10 cellular contexts compared by ENCODE assay signal in genomic region chr22:23036684-23037428, GRCh38. TPM values are rescaled to one million over a fixed set of nuclear protein-coding genes. Genes with fewer than 3 reads are reported as not detected.
DNase-seq lines count a peak whose midpoint lies in the region; ATAC-seq and TF ChIP-seq lines count a peak whose summit lies in the region.
"Had no signal": no experiment of that assay in that cellular context is flagged by ENCODE, and none has a peak within 500 bp of the region (broad histone marks: within the 10 kb centered on the region; RNA-seq: fewer than 3 reads in every experiment).

No MANE protein-coding gene starts in this region.

- H3K36me3 ChIP-seq in DND-41 (ENCODE audit: insufficient read depth, low read length) (no peaks in the 10 kb centered on the region), Karpas-422 (ENCODE audit: insufficient read depth, low read length) (no peaks in the 10 kb centered on the region), neuronal stem cell (replicated peaks in 1 of 2; ENCODE audit: control insufficient read depth in 2 of 2, insufficient read depth in 2 of 2, low read length in 2 of 2) (no peaks in the 10 kb centered on the region)

- peak overlapping the region; percentile 3 for H3K23ac ChIP-seq in neuronal stem cell (ENCODE audit: low read depth, low read length, poor library complexity)

- H3K79me2 ChIP-seq in DND-41 (ENCODE audit: insufficient read depth, low read length) (no peaks in the 10 kb centered on the region), Karpas-422 (ENCODE audit: low read length) (peaks cover 20% of the 10 kb centered on the region)

- H2BK5ac ChIP-seq in neuronal stem cell (ENCODE audit: low read length): no peak overlapping the region

- H2BK15ac ChIP-seq in neuronal stem cell (ENCODE audit: low read length): no peak overlapping the region

- TF ChIP-seq CTCF in DND-41 (IDR thresholded peaks at IDR 0.05; ENCODE audit: borderline replicate concordance, extremely low read depth, low read length, poor library complexity, severe bottlenecking): no peak

- no peak overlapping the region for H2BK12ac ChIP-seq in neuronal stem cell (ENCODE audit: low read length)

- no peaks in the 10 kb centered on the region for H3K9me2 ChIP-seq in Karpas-422 (replicated peaks; ENCODE audit: insufficient read depth, low read length)

- WGBS in neuronal stem cell (ENCODE audit: extremely low coverage in 2 of 2, insufficient read length in 2 of 2, insufficient replicate concordance in 1 of 2), 2 donors: no CpG with 5 or more reads among the region's 6 CpGs

- no peaks in the 10 kb centered on the region for H3K27me3 ChIP-seq in DND-41 (ENCODE audit: insufficient read depth, low read length, poor library complexity)
- no peaks in the 10 kb centered on the region for H3K27me3 ChIP-seq in Karpas-422 (ENCODE audit: low read length)
- peaks cover 0 to 4% (median 0%) of the 10 kb centered on the region in 3 experiments for H3K27me3 ChIP-seq in neuronal stem cell (ENCODE audit: control insufficient read depth in 3 of 3, insufficient read depth in 3 of 3, low read depth in 1 of 3, low read length in 3 of 3)

- H3K9ac ChIP-seq in DND-41 (ENCODE audit: low read depth, low read length) (peak overlapping the region; percentile 0; the same call in 1 of the 2 replicates), Karpas-422 (ENCODE audit: low read length) (peak overlapping the region; percentile 32; the same call in 1 of the 2 replicates), neuronal stem cell (ENCODE audit: low read depth, low read length, poor library complexity) (no peak overlapping the region)

- peak; percentile 58 for ATAC-seq in DND-41 (ENCODE audit: insufficient read depth, low read depth)

- H3K4me3 ChIP-seq in DND-41 (ENCODE audit: low read depth in 1 of 2, low read length in 2 of 2) (no peak overlapping the region), Karpas-422 (ENCODE audit: low read length) (no peak overlapping the region), neuronal stem cell (ENCODE audit: low read length in 2 of 2) (peak overlapping the region in 1 of 2 donors; percentile 52)

- H2AFZ ChIP-seq in DND-41 (ENCODE audit: low read depth, low read length): peak overlapping the region; percentile 30; the same call in 1 of the 2 replicates
- H2AFZ ChIP-seq in Karpas-422 (ENCODE audit: low read length): peak overlapping the region; percentile 9; the same call in 1 of the 2 replicates
- H2AFZ ChIP-seq in neuronal stem cell (ENCODE audit: low read length): no peak overlapping the region

- H3K9me3 ChIP-seq in DND-41 (ENCODE audit: insufficient read depth, low read length, severe bottlenecking): no peaks in the 10 kb centered on the region
- no peaks in the 10 kb centered on the region for H3K9me3 ChIP-seq in Karpas-422 (ENCODE audit: low read length)
- no peaks in the 10 kb centered on the region for H3K9me3 ChIP-seq in neuronal stem cell (replicated peaks in 1 of 2; ENCODE audit: control insufficient read depth in 2 of 2, insufficient read depth in 1 of 2, low read depth in 1 of 2, low read length in 2 of 2)

- no peak overlapping the region for H3K4ac ChIP-seq in neuronal stem cell (ENCODE audit: low read length)

- H3K4me1 ChIP-seq in DND-41 (ENCODE audit: insufficient read depth, low read length) (peaks cover 33% of the 10 kb centered on the region), Karpas-422 (ENCODE audit: low read length) (peaks cover 65% of the 10 kb centered on the region), neuronal stem cell (ENCODE audit: control insufficient read depth in 2 of 2, insufficient read depth in 1 of 2, low read depth in 1 of 2, low read length in 2 of 2) (peaks cover 0 to 2% of the 10 kb centered on the region in 2 donors)

- no peak overlapping the region for H3K14ac ChIP-seq in neuronal stem cell (ENCODE audit: low read length)

- no peak for TF ChIP-seq POLR2A in erythroblast (IDR thresholded peaks at IDR 0.05; ENCODE audit: low read length)

- H3K27ac ChIP-seq in DND-41 (ENCODE audit: low read length) (peak overlapping the region; percentile 77), Karpas-422 (ENCODE audit: low read length) (peak overlapping the region; percentile 99; the same call in 1 of the 2 replicates), neuronal stem cell (replicated peaks; ENCODE audit: low read length) (no peak overlapping the region)

- H4K91ac ChIP-seq in neuronal stem cell (ENCODE audit: low read depth, low read length, poor library complexity): no peak overlapping the region

- no peaks in the 10 kb centered on the region for H3K79me1 ChIP-seq in neuronal stem cell (ENCODE audit: low read depth, low read length)

- no peak overlapping the region for H2BK120ac ChIP-seq in neuronal stem cell (ENCODE audit: low read depth, low read length)

- H3K18ac ChIP-seq in neuronal stem cell (ENCODE audit: low read length): no peak overlapping the region

- peak; percentile 31 for DNase-seq in DND-41
- peak; percentile 49 for DNase-seq in Karpas-422
- DNase-seq in amniotic epithelial cell (ENCODE audit: low read depth): peak; percentile 41
- no peak for DNase-seq in neuronal stem cell (ENCODE audit: low spot score)
- no peak for DNase-seq in DMS114 treated with DMSO at 0.1 percent for 48 hours (lab: John Stamatoyannopoulos, UW; ENCODE audit: unreplicated experiment)
- no peak for DNase-seq in erythroblast (lab: John Stamatoyannopoulos, UW)
- DNase-seq in activated CD4-positive, alpha-beta T cell treated with anti-CD3 and anti-CD28 coated beads, Interleukin-2, amount 50 U/mL, for 1 hour: no peak
- DNase-seq: foreskin melanocyte, NCI-H187, T-helper 9 cell had no signal

- no peak overlapping the region for H2AK5ac ChIP-seq in neuronal stem cell (ENCODE audit: low read depth, low read length)

- H4K20me1 ChIP-seq in DND-41 (ENCODE audit: insufficient read depth, low read length) (no peaks in the 10 kb centered on the region), Karpas-422 (ENCODE audit: insufficient read depth, low read depth, low read length) (no peaks in the 10 kb centered on the region)

- H3K4me2 ChIP-seq in DND-41 (ENCODE audit: insufficient read depth, low read length) (no peak overlapping the region), Karpas-422 (ENCODE audit: low read depth, low read length, poor library complexity, severe bottlenecking) (peak overlapping the region; percentile 83), neuronal stem cell (ENCODE audit: insufficient read depth, low read length, poor library complexity, severe bottlenecking) (no peak overlapping the region)

- H4K8ac ChIP-seq in neuronal stem cell (ENCODE audit: low read depth, low read length): no peak overlapping the region

RNA-seq across cellular contexts. Expression of gene GNAZ, which starts 33.5 kb away (rescaled TPM):
- 33.0 and 33.8 TPM in 2 replicates for total RNA-seq in Karpas-422 (2014; rRNA removed; shearing (Covaris generic); ENCODE audit: low replicate concordance)
- 36.9 TPM for polyA plus RNA-seq in neuronal stem cell (2013, experiment 1 of 2)
- 37.0 TPM for polyA plus RNA-seq in neuronal stem cell (2013, experiment 2 of 2)

Comparison
In these comparisons a context has a peak if more than half of its experiments do, and no peak if none do; other contexts are left out.
1. DNase-seq: peak in DND-41 (single experiment), Karpas-422 (single experiment) and amniotic epithelial cell (single experiment); none in neuronal stem cell (single experiment), DMS114 treated with DMSO at 0.1 percent for 48 hours (single experiment), erythroblast (0 of 2) and activated CD4-positive, alpha-beta T cell treated with anti-CD3 and anti-CD28 coated beads, Interleukin-2, amount 50 U/mL, for 1 hour (single experiment).